Comparison of ENCODE assay signal across 21 cellular contexts in genomic region chr11:15150507-15150906, GRCh38. TPM values are rescaled to one million over a fixed set of nuclear protein-coding genes. Genes with fewer than 3 reads are reported as not detected.
DNase-seq lines count a peak whose midpoint lies in the region; ATAC-seq and TF ChIP-seq lines count a peak whose summit lies in the region.
"Had no signal": no experiment of that assay in that cellular context is flagged by ENCODE, and none has a peak within 500 bp of the region (broad histone marks: within the 10 kb centered on the region; RNA-seq: fewer than 3 reads in every experiment).

No MANE protein-coding gene starts in this region.

- H3K4me2 ChIP-seq in IMR-90 (ENCODE audit: low read depth, low read length), result no peak overlapping the region

- DNase-seq in activated naive CD8-positive, alpha-beta T cell treated with anti-CD3 and anti-CD28 coated beads, Interleukin-2, amount 10 ng/mL, durations not matched to agents 7 days and 5 days, result no peak
- DNase-seq in activated naive CD8-positive, alpha-beta T cell treated with anti-CD3 and anti-CD28 coated beads, Interleukin-2, amount 50 U/mL, for 24 hours, result no peak
- no peak for DNase-seq in IMR-90
- DNase-seq in central memory CD8-positive, alpha-beta T cell (ENCODE audit: low spot score in 2 of 2), result no peak
- DNase-seq in HEK293T (ENCODE audit: extremely low spot score), result no peak
- no peak for DNase-seq in ascending aorta (ENCODE audit: low spot score in 2 of 2)
- DNase-seq: C1 segment of cervical spinal cord; CD8-positive, alpha-beta T cell; GOT3; Karpas-422; MV-4-11; NCI-H1694; NCI-H2081 treated with DMSO at 0.1 percent for 48 hours; NCI-H446; NCI-H526; OCI-M1; Right ventricle myocardium superior had no signal

- no peak for TF ChIP-seq RAD21 in IMR-90 (IDR thresholded peaks at IDR 0.05; ENCODE audit: low read length)

- H3K27ac ChIP-seq in IMR-90 (ENCODE audit: insufficient read depth, low read length) (no peak overlapping the region), ascending aorta (no peak overlapping the region)

- no peak for TF ChIP-seq POLR2A in IMR-90 (IDR thresholded peaks at IDR 0.05; ENCODE audit: low read depth, low read length)

- H3K9me3 Mint-ChIP-seq in activated naive CD8-positive, alpha-beta T cell treated with anti-CD3 and anti-CD28 coated beads, Interleukin-2, amount 10 ng/mL, durations not matched to agents 7 days and 5 days, result no peaks in the 10 kb centered on the region
- no peaks in the 10 kb centered on the region for H3K9me3 Mint-ChIP-seq in activated naive CD8-positive, alpha-beta T cell treated with anti-CD3 and anti-CD28 coated beads, Interleukin-2, amount 50 U/mL, for 24 hours
- H3K9me3 Mint-ChIP-seq in central memory CD8-positive, alpha-beta T cell, result no peaks in the 10 kb centered on the region
- H3K9me3 Mint-ChIP-seq: CD8-positive, alpha-beta T cell had no signal

- H3K4me1 ChIP-seq in IMR-90 (ENCODE audit: control insufficient read depth, insufficient read depth, low read length), result peaks cover 2% of the 10 kb centered on the region; the same call in 1 of the 2 replicates
- H3K4me1 ChIP-seq in ascending aorta, result no peaks in the 10 kb centered on the region

- H2AFZ ChIP-seq in IMR-90 (replicated peaks; ENCODE audit: low read length, poor library complexity), result no peak overlapping the region

- no peak overlapping the region for H4K5ac ChIP-seq in IMR-90 (ENCODE audit: low read depth, low read length)

- H3K79me1 ChIP-seq in IMR-90 (ENCODE audit: low read depth in 1 of 2, low read length in 2 of 2), result peaks cover 0 to 3% of the 10 kb centered on the region in 2 experiments; a peak in 1 of 4 replicates

- peaks cover 15% of the 10 kb centered on the region for H3K4me1 Mint-ChIP-seq in activated naive CD8-positive, alpha-beta T cell treated with anti-CD3 and anti-CD28 coated beads, Interleukin-2, amount 10 ng/mL, durations not matched to agents 7 days and 5 days
- H3K4me1 Mint-ChIP-seq in activated naive CD8-positive, alpha-beta T cell treated with anti-CD3 and anti-CD28 coated beads, Interleukin-2, amount 50 U/mL, for 24 hours, result peaks cover 8% of the 10 kb centered on the region
- peaks cover 16% of the 10 kb centered on the region for H3K4me1 Mint-ChIP-seq in central memory CD8-positive, alpha-beta T cell

- H4K20me1 ChIP-seq in IMR-90 (ENCODE audit: insufficient read depth, low read length), result no peaks in the 10 kb centered on the region

- H3K14ac ChIP-seq in IMR-90 (replicated peaks; ENCODE audit: low read depth, low read length), result no peak overlapping the region

- H2AK5ac ChIP-seq in IMR-90 (ENCODE audit: low read depth, low read length), result no peak overlapping the region

- H3K27me3 ChIP-seq in IMR-90 (ENCODE audit: control insufficient read depth, insufficient read depth, low read length) (no peaks in the 10 kb centered on the region), ascending aorta (no peaks in the 10 kb centered on the region)

- no peak overlapping the region for H2BK20ac ChIP-seq in IMR-90 (ENCODE audit: low read depth, low read length)

- no CpG with 5 or more reads among the region's 1 CpG for WGBS in IMR-90 (ENCODE audit: extremely low coverage in 2 of 2, insufficient read length in 1 of 2), 2 experiments

- H3K9me3 ChIP-seq in IMR-90 (ENCODE audit: control insufficient read depth, insufficient read depth, low read length), result no peaks in the 10 kb centered on the region
- no peaks in the 10 kb centered on the region for H3K9me3 ChIP-seq in ascending aorta

- dilution Hi-C loops in IMR-90 (cut with HindIII; ENCODE audit: low sequenced_read_pairs, unreplicated experiment), result no loop called here

- no peak overlapping the region for H4K91ac ChIP-seq in IMR-90 (ENCODE audit: insufficient read depth, low read depth, low read length)

- no peak overlapping the region for H3K56ac ChIP-seq in IMR-90 (ENCODE audit: extremely low read depth, insufficient read depth, low read length)

- CTCF ChIA-PET in IMR-90 (lab: Yijun Ruan, JAX), result interaction anchor here (0.9 kb wide), 1 partner anchor 176 kb away, joined by 3 read pairs; no protein-coding TSS in a partner anchor
- CTCF ChIA-PET in HEK293T (lab: Yijun Ruan, JAX), result no interaction called here

- H3K4me3 ChIP-seq in IMR-90 (ENCODE audit: insufficient read depth, low read depth, low read length) (no peak overlapping the region), ascending aorta (no peak overlapping the region)

- no peak overlapping the region; the same call in 2 of the 3 replicates for H2BK15ac ChIP-seq in IMR-90 (ENCODE audit: low read depth, low read length)

- no peak overlapping the region for H3K23ac ChIP-seq in IMR-90 (ENCODE audit: low read depth, low read length)

- H3K9me1 ChIP-seq in IMR-90 (ENCODE audit: insufficient read depth, low read length), result peaks cover 10% of the 10 kb centered on the region

- H3K4me3 Mint-ChIP-seq in activated naive CD8-positive, alpha-beta T cell treated with anti-CD3 and anti-CD28 coated beads, Interleukin-2, amount 10 ng/mL, durations not matched to agents 7 days and 5 days, result no peak overlapping the region
- no peak overlapping the region for H3K4me3 Mint-ChIP-seq in activated naive CD8-positive, alpha-beta T cell treated with anti-CD3 and anti-CD28 coated beads, Interleukin-2, amount 50 U/mL, for 24 hours
- H3K4me3 Mint-ChIP-seq in central memory CD8-positive, alpha-beta T cell, result no peak overlapping the region
- H3K4me3 Mint-ChIP-seq: CD8-positive, alpha-beta T cell had no signal

- H3K36me3 ChIP-seq in IMR-90 (ENCODE audit: control insufficient read depth, insufficient read depth, low read length) (no peaks in the 10 kb centered on the region), ascending aorta (no peaks in the 10 kb centered on the region)

- no peak overlapping the region for H2AK9ac ChIP-seq in IMR-90 (replicated peaks; ENCODE audit: low read depth, low read length, poor library complexity)

- no peak overlapping the region for H3K27ac Mint-ChIP-seq in activated naive CD8-positive, alpha-beta T cell treated with anti-CD3 and anti-CD28 coated beads, Interleukin-2, amount 10 ng/mL, durations not matched to agents 7 days and 5 days
- H3K27ac Mint-ChIP-seq in activated naive CD8-positive, alpha-beta T cell treated with anti-CD3 and anti-CD28 coated beads, Interleukin-2, amount 50 U/mL, for 24 hours, result no peak overlapping the region
- H3K27ac Mint-ChIP-seq in central memory CD8-positive, alpha-beta T cell (ENCODE audit: low read depth), result peak overlapping the region; percentile 8
- H3K27ac Mint-ChIP-seq: CD8-positive, alpha-beta T cell had no signal

- POLR2A ChIA-PET in activated naive CD8-positive, alpha-beta T cell treated with anti-CD3 and anti-CD28 coated beads, Interleukin-2, amount 10 ng/mL, durations not matched to agents 7 days and 5 days (lab: Charles Lee), result no interaction called here
- POLR2A ChIA-PET in IMR-90 (lab: Charles Lee; ENCODE audit: unreplicated experiment) (no interaction called here), HEK293T (lab: Yijun Ruan, JAX) (no interaction called here)

- intact Hi-C loops in IMR-90 (cut with micrococcal nuclease), result no loop called here
- intact Hi-C loops in ascending aorta (cut with DNase I), result no loop called here

- no TSS peak for BruUV-seq in IMR-90 (replicated peaks; lab: Mats Ljungman, UMichigan)

- peak; percentile 66 for ATAC-seq in activated naive CD8-positive, alpha-beta T cell treated with anti-CD3 and anti-CD28 coated beads, Interleukin-2, amount 10 ng/mL, durations not matched to agents 7 days and 5 days (ENCODE audit: low read depth)
- no peak for ATAC-seq in activated naive CD8-positive, alpha-beta T cell treated with anti-CD3 and anti-CD28 coated beads, Interleukin-2, amount 50 U/mL, for 24 hours
- ATAC-seq in IMR-90 (ENCODE audit: low read depth) (no peak), GM18502 (IDR thresholded peaks at IDR 0.05; ENCODE audit: poor library complexity, unreplicated experiment) (no peak)
- no peak for ATAC-seq in central memory CD8-positive, alpha-beta T cell (replicated peaks; ENCODE audit: extremely low read depth, poor library complexity, severe bottlenecking)
- ATAC-seq: CD8-positive, alpha-beta T cell; HCT116 had no signal

- no peak overlapping the region for H2BK120ac ChIP-seq in IMR-90 (ENCODE audit: low read depth, low read length)

- H4K8ac ChIP-seq in IMR-90 (ENCODE audit: low read depth in 2 of 2, low read length in 2 of 2), result no peak overlapping the region

- H3K9ac ChIP-seq in IMR-90 (ENCODE audit: low read depth, low read length), result no peak overlapping the region

- 0 out of 2 replicates have a peak overlapping the region, but pooled peaks have one; percentile 10 for H3K4ac ChIP-seq in IMR-90 (ENCODE audit: low read depth, low read length)

- H2BK5ac ChIP-seq in IMR-90 (ENCODE audit: low read depth, low read length, poor library complexity, severe bottlenecking), result no peak overlapping the region

- no peak overlapping the region for H3K18ac ChIP-seq in IMR-90 (ENCODE audit: low read depth, low read length)

- TF ChIP-seq CTCF in IMR-90 (conservative IDR thresholded peaks at IDR 0.05; ENCODE audit: low read depth, low read length) (no peak), ascending aorta (IDR thresholded peaks at IDR 0.05) (no peak)

- in situ Hi-C loops in IMR-90 (cut with MboI; ENCODE audit: low sequenced_read_pairs), result no loop called here

- H3K27me3 Mint-ChIP-seq in activated naive CD8-positive, alpha-beta T cell treated with anti-CD3 and anti-CD28 coated beads, Interleukin-2, amount 10 ng/mL, durations not matched to agents 7 days and 5 days, result no peaks in the 10 kb centered on the region
- H3K27me3 Mint-ChIP-seq in activated naive CD8-positive, alpha-beta T cell treated with anti-CD3 and anti-CD28 coated beads, Interleukin-2, amount 50 U/mL, for 24 hours, result no peaks in the 10 kb centered on the region
- no peaks in the 10 kb centered on the region for H3K27me3 Mint-ChIP-seq in central memory CD8-positive, alpha-beta T cell

- H3K36me3 Mint-ChIP-seq in activated naive CD8-positive, alpha-beta T cell treated with anti-CD3 and anti-CD28 coated beads, Interleukin-2, amount 10 ng/mL, durations not matched to agents 7 days and 5 days, result no peaks in the 10 kb centered on the region
- H3K36me3 Mint-ChIP-seq in activated naive CD8-positive, alpha-beta T cell treated with anti-CD3 and anti-CD28 coated beads, Interleukin-2, amount 50 U/mL, for 24 hours (ENCODE audit: low read depth), result no peaks in the 10 kb centered on the region
- no peaks in the 10 kb centered on the region for H3K36me3 Mint-ChIP-seq in central memory CD8-positive, alpha-beta T cell (ENCODE audit: insufficient read depth)
- H3K36me3 Mint-ChIP-seq: CD8-positive, alpha-beta T cell had no signal

TF ChIP-seq in IMR-90, 13 proteins besides CTCF, POLR2A, EP300 and RAD21 (continues in another document):
- no peak for TF ChIP-seq RFX5 (IDR thresholded peaks at IDR 0.05; ENCODE audit: low read depth, low read length)

TF ChIP-seq in HEK293T, 16 proteins besides CTCF, POLR2A, EP300 and RAD21 (continues in another document):
- no peak for TF ChIP-seq ELF4 (IDR thresholded peaks at IDR 0.05)
- TF ChIP-seq FOXA1 (IDR thresholded peaks at IDR 0.05), result no peak
- no peak for TF ChIP-seq TARDBP (IDR thresholded peaks at IDR 0.05)

RNA-seq across cellular contexts. Expression of gene INSC, which starts 35.8 kb away (rescaled TPM):
- total RNA-seq in activated naive CD8-positive, alpha-beta T cell treated with anti-CD3 and anti-CD28 coated beads, Interleukin-2, amount 10 ng/mL, durations not matched to agents 7 days and 5 days, result under 1 TPM in 1 of 2 experiments, not detected in 1; 0.23 TPM
- total RNA-seq in IMR-90 (2012; rRNA removed) (0.56 and 1.4 TPM in 2 replicates), ascending aorta (not detected)
- polyA plus RNA-seq in IMR-90 (2012; rRNA removed), result 0.53 and 0.87 TPM in 2 replicates
- polyA plus RNA-seq in IMR-90 (2012; cell fraction: cytosol; rRNA removed), result 0.42 and 0.49 TPM in 2 replicates
- polyA plus RNA-seq in IMR-90 (2012; cell fraction: nucleus; rRNA removed; ENCODE audit: low replicate concordance), result 0.81 and 1.2 TPM in 2 replicates
- total RNA-seq: CD8-positive, alpha-beta T cell; G401; RPMI7951 had no signal
